Comparison of ENCODE assay signal across 1 cellular context in genomic region chr4:1414831-1415680, GRCh38.
TF ChIP-seq lines count a peak whose summit lies in the region.

No MANE protein-coding gene starts in this region.

TF ChIP-seq in K562, 482 proteins besides CTCF, POLR2A, EP300 and RAD21 (continued from another document):
- TF ChIP-seq ZNF76 (CRISPR knock-in tag; IDR thresholded peaks at IDR 0.05; ENCODE audit: borderline replicate concordance) (no peak), RBFOX2 (IDR thresholded peaks at IDR 0.05; ENCODE audit: low read depth, low read length) (peak; percentile 68), BACH1 (tag; IDR thresholded peaks at IDR 0.05) (no peak), HOXB6 (CRISPR knock-in tag; IDR thresholded peaks at IDR 0.05; ENCODE audit: borderline replicate concordance) (no peak), ZC3H4 (CRISPR knock-in tag; IDR thresholded peaks at IDR 0.05; ENCODE audit: borderline replicate concordance) (no peak), ZBTB40 (IDR thresholded peaks at IDR 0.05) (no peak), ZBTB40 (CRISPR knock-in tag; IDR thresholded peaks at IDR 0.05) (peak; percentile 48; the same call in 1 of the 2 replicates), VEZF1 (CRISPR knock-in tag; IDR thresholded peaks at IDR 0.05) (peak; percentile 45; the same call in 1 of the 2 replicates), ZNF740 (CRISPR knock-in tag; IDR thresholded peaks at IDR 0.05) (peak; percentile 60; the same call in 1 of the 2 replicates), ZNF740 (tag; IDR thresholded peaks at IDR 0.05) (no peak), RBM34 (IDR thresholded peaks at IDR 0.05; ENCODE audit: borderline replicate concordance, insufficient read depth, low read length) (no peak), ZBTB2 (IDR thresholded peaks at IDR 0.05) (peak; percentile 98), MXI1 (IDR thresholded peaks at IDR 0.05; ENCODE audit: low read depth, low read length) (0 out of 2 replicates have a peak, but pooled peaks have one; percentile 5), NCOA2 (IDR thresholded peaks at IDR 0.05; ENCODE audit: partially characterized antibody in 2 of 2) (no peak), FUS (optimal IDR thresholded peaks at IDR 0.05; ENCODE audit: low read depth, low read length) (no peak), TFAP4 (CRISPR knock-in tag; IDR thresholded peaks at IDR 0.05; ENCODE audit: borderline replicate concordance) (0 out of 2 replicates have a peak, but pooled peaks have one; percentile 17)
